In genomic region chr20:53623127-53623453, GRCh38 we compare ENCODE assay signal across 8 cellular contexts. TPM values are rescaled to one million over a fixed set of nuclear protein-coding genes. Genes with fewer than 3 reads are reported as not detected.
DNase-seq lines count a peak whose midpoint lies in the region; ATAC-seq and TF ChIP-seq lines count a peak whose summit lies in the region.

No MANE protein-coding gene starts in this region.

- H3K9me3 Mint-ChIP-seq in T-helper 2 cell treated with Interferon-gamma antibody and Interleukin-4, amounts not matched to agents 5 μg/mL and 100 μg/mL, for 36 hours = no peaks in the 10 kb centered on the region
- H3K9me3 Mint-ChIP-seq in activated CD4-positive, alpha-beta memory T cell treated with anti-CD3 and anti-CD28 coated beads, Interleukin-2, amount 10 ng/mL, durations not matched to agents 7 days and 5 days = no peaks in the 10 kb centered on the region

- peaks cover 40% of the 10 kb centered on the region for H3K4me1 ChIP-seq in suprapubic skin

- H3K36me3 Mint-ChIP-seq in T-helper 2 cell treated with Interferon-gamma antibody and Interleukin-4, amounts not matched to agents 5 μg/mL and 100 μg/mL, for 36 hours (ENCODE audit: low read depth) = no peaks in the 10 kb centered on the region
- no peaks in the 10 kb centered on the region for H3K36me3 Mint-ChIP-seq in activated CD4-positive, alpha-beta memory T cell treated with anti-CD3 and anti-CD28 coated beads, Interleukin-2, amount 10 ng/mL, durations not matched to agents 7 days and 5 days (ENCODE audit: low read depth)

- TF ChIP-seq CTCF in suprapubic skin (IDR thresholded peaks at IDR 0.05) = no peak

- no peak for TF ChIP-seq EP300 in suprapubic skin (IDR thresholded peaks at IDR 0.05)

- H3K27ac ChIP-seq in layer of hippocampus (ENCODE audit: low read depth, low read length) (peak overlapping the region; percentile 81), suprapubic skin (peak overlapping the region; percentile 88)

- H3K27me3 ChIP-seq in layer of hippocampus (ENCODE audit: control insufficient read depth, insufficient read depth, low read length) (no peaks in the 10 kb centered on the region), suprapubic skin (no peaks in the 10 kb centered on the region)

- ATAC-seq in sciatic nerve = no peak

- 0% methylated on average over 3 of the region's 3 CpGs for WGBS in suprapubic skin

- H3K4me1 Mint-ChIP-seq in T-helper 2 cell treated with Interferon-gamma antibody and Interleukin-4, amounts not matched to agents 5 μg/mL and 100 μg/mL, for 36 hours (ENCODE audit: low read depth) = peaks cover 42% of the 10 kb centered on the region
- H3K4me1 Mint-ChIP-seq in activated CD4-positive, alpha-beta memory T cell treated with anti-CD3 and anti-CD28 coated beads, Interleukin-2, amount 10 ng/mL, durations not matched to agents 7 days and 5 days = peaks cover 39% of the 10 kb centered on the region

- DNase-seq in T-helper 2 cell treated with Interferon-gamma antibody and Interleukin-4, amounts not matched to agents 5 μg/mL and 100 μg/mL, for 36 hours (ENCODE audit: low spot score) = no peak
- DNase-seq in T-helper 2 cell = no peak
- no peak for DNase-seq in activated CD4-positive, alpha-beta memory T cell treated with anti-CD3 and anti-CD28 coated beads, Interleukin-2, amount 10 ng/mL, durations not matched to agents 7 days and 5 days
- no peak for DNase-seq in suprapubic skin (ENCODE audit: low spot score in 2 of 2)
- DNase-seq in NCI-H2081 (lab: John Stamatoyannopoulos, UW) = no peak
- no peak for DNase-seq in sciatic nerve (ENCODE audit: low spot score)
- DNase-seq in stimulated activated CD4-positive, alpha-beta T cell treated with anti-CD3 and anti-CD28 coated beads, Interleukin-4, amount 100 ng/mL, for 4 hours = no peak

- H3K36me3 ChIP-seq in suprapubic skin = no peaks in the 10 kb centered on the region

- H3K27me3 Mint-ChIP-seq in T-helper 2 cell treated with Interferon-gamma antibody and Interleukin-4, amounts not matched to agents 5 μg/mL and 100 μg/mL, for 36 hours (ENCODE audit: low read depth) = no peaks in the 10 kb centered on the region
- no peaks in the 10 kb centered on the region for H3K27me3 Mint-ChIP-seq in activated CD4-positive, alpha-beta memory T cell treated with anti-CD3 and anti-CD28 coated beads, Interleukin-2, amount 10 ng/mL, durations not matched to agents 7 days and 5 days

- peak overlapping the region; percentile 96 for H3K27ac Mint-ChIP-seq in T-helper 2 cell treated with Interferon-gamma antibody and Interleukin-4, amounts not matched to agents 5 μg/mL and 100 μg/mL, for 36 hours
- H3K27ac Mint-ChIP-seq in activated CD4-positive, alpha-beta memory T cell treated with anti-CD3 and anti-CD28 coated beads, Interleukin-2, amount 10 ng/mL, durations not matched to agents 7 days and 5 days = peak overlapping the region; percentile 96

- peak overlapping the region; percentile 82 for H3K4me3 Mint-ChIP-seq in T-helper 2 cell treated with Interferon-gamma antibody and Interleukin-4, amounts not matched to agents 5 μg/mL and 100 μg/mL, for 36 hours
- H3K4me3 Mint-ChIP-seq in activated CD4-positive, alpha-beta memory T cell treated with anti-CD3 and anti-CD28 coated beads, Interleukin-2, amount 10 ng/mL, durations not matched to agents 7 days and 5 days = peak overlapping the region; percentile 60

- no peaks in the 10 kb centered on the region for H3K9me3 ChIP-seq in suprapubic skin

- CTCF ChIA-PET in activated CD4-positive, alpha-beta memory T cell treated with anti-CD3 and anti-CD28 coated beads, Interleukin-2, amount 10 ng/mL, durations not matched to agents 7 days and 5 days (lab: Charles Lee) = interaction anchor here (0.7 to 5.0 kb wide), 12 partner anchors 9 to 1432 kb away, joined by 3 to 26 read pairs (median 4); partner anchors contain the start of genes ZFP64 and ZNF217

- H3K4me3 ChIP-seq in suprapubic skin = peak overlapping the region; percentile 39

- no peak for TF ChIP-seq POLR2A in suprapubic skin (IDR thresholded peaks at IDR 0.05)

- intact Hi-C loops in sciatic nerve (cut with DNase I) = no loop called here

- POLR2A ChIA-PET in activated CD4-positive, alpha-beta memory T cell treated with anti-CD3 and anti-CD28 coated beads, Interleukin-2, amount 10 ng/mL, durations not matched to agents 7 days and 5 days (lab: Charles Lee) = interaction anchor here (0.9 to 6.8 kb wide), 19 partner anchors 12 to 262 kb away, joined by 3 to 115 read pairs (median 11); partner anchors contain the start of gene ZNF217

RNA-seq across cellular contexts. Expression of gene ZNF217, which starts 29.5 kb away (rescaled TPM):
- total RNA-seq in activated CD4-positive, alpha-beta memory T cell treated with anti-CD3 and anti-CD28 coated beads, Interleukin-2, amount 10 ng/mL, durations not matched to agents 7 days and 5 days = 10 to 100 TPM; 89.5 to 90.4 TPM
- total RNA-seq in suprapubic skin (10 to 100 TPM; 31.2 to 64.8 (median 46.7) TPM), sciatic nerve (34.9 TPM)
